Comparison of ENCODE assay signal across 9 cellular contexts in genomic region chr13:96994030-96994848, GRCh38. TPM values are rescaled to one million over a fixed set of nuclear protein-coding genes. Genes with fewer than 3 reads are reported as not detected.
DNase-seq lines count a peak whose midpoint lies in the region; ATAC-seq, FAIRE-seq and TF ChIP-seq lines count a peak whose summit lies in the region.
"Had no signal": no experiment of that assay in that cellular context is flagged by ENCODE, and none has a peak within 500 bp of the region (broad histone marks: within the 10 kb centered on the region; RNA-seq: fewer than 3 reads in every experiment).

Gene OXGR1 (minus strand): TSS chr13:96994476. CDS start chr13:96987759, 6,717 bp downstream.

- H4K20me1 ChIP-seq in K562 (replicated peaks; ENCODE audit: control insufficient read depth, insufficient read depth, low read length): no peaks in the 10 kb centered on the region

- H3K9me1 ChIP-seq in K562 (ENCODE audit: control insufficient read depth, insufficient read depth, low read length): no peaks in the 10 kb centered on the region

- intact Hi-C loops in K562 (cut with micrococcal nuclease): no loop called here
- intact Hi-C loops in spleen (cut with DNase I; ENCODE audit: low total_unique reads): no loop called here

- no peaks in the 10 kb centered on the region for H3K36me3 ChIP-seq in K562 (ENCODE audit: control insufficient read depth, insufficient read depth, low read length)
- no peaks in the 10 kb centered on the region for H3K36me3 ChIP-seq in spleen

- peak within 1 kb of the TSS; percentile 41 for H3K4me2 ChIP-seq in K562 (ENCODE audit: insufficient read depth, low read length)

- no peaks in the 10 kb centered on the region for H3K79me2 ChIP-seq in K562 (ENCODE audit: control insufficient read depth, insufficient read depth, low read length)

- in situ Hi-C loops in K562 (cut with MboI): no loop called here

- DNase-seq in GOT3 (lab: John Stamatoyannopoulos, UW) (peak; percentile 86), K562 (ENCODE audit: extremely low read depth in 1 of 4, low spot score in 3 of 4) (peak; percentile 4 to 7 (median 4)), islet precursor cell (peak; percentile 66), spleen (no peak), H54 (ENCODE audit: insufficient read length, low spot score) (no peak)
- DNase-seq in stimulated activated CD4-positive, alpha-beta T cell treated with anti-CD3 and anti-CD28 coated beads, Interleukin-2, amount 100 ng/mL, for 48 hours: no peak

- no peak for TF ChIP-seq RAD21 in K562 (CRISPR knock-in tag; conservative IDR thresholded peaks at IDR 0.05 in 1 of 2, IDR thresholded peaks at IDR 0.05 in 1 of 2)

- peak within 1 kb of the TSS; percentile 8; the same call in 1 of the 2 replicates for H3K4me3 ChIP-seq in K562
- H3K4me3 ChIP-seq in spleen: peak within 1 kb of the TSS; percentile 6 to 69 (median 34)

- BruUV-seq in K562 (replicated peaks; lab: Mats Ljungman, UMichigan): no TSS peak

- CTCF ChIA-PET in K562 (lab: Yijun Ruan, JAX; ENCODE audit: low intra/inter-chr PET ratio): no interaction called here

- peak within 1 kb of the TSS; percentile 59 for H2AFZ ChIP-seq in K562 (ENCODE audit: low read depth, low read length)

- no peak within 1 kb of the TSS; a peak in 1 of 4 replicates for H3K9ac ChIP-seq in K562 (ENCODE audit: insufficient read depth in 1 of 2, low read depth in 2 of 2, low read length in 2 of 2)

- no peak for TF ChIP-seq EP300 in K562 (IDR thresholded peaks at IDR 0.05; ENCODE audit: low read length)

- FAIRE-seq in K562 (lab: Jason Lieb, UNC) (no peak), H54 (lab: Jason Lieb, UNC) (no peak)
- FAIRE-seq: colon had no signal

- H3K9me3 ChIP-seq in K562 (replicated peaks; ENCODE audit: control insufficient read depth, insufficient read depth, low read depth, low read length) (no peaks in the 10 kb centered on the region), spleen (no peaks in the 10 kb centered on the region)

- no peak for TF ChIP-seq POLR2A in K562 (conservative IDR thresholded peaks at IDR 0.05)
- no peak for TF ChIP-seq POLR2A in spleen (IDR thresholded peaks at IDR 0.05)
- TF ChIP-seq POLR2A in H54 (IDR thresholded peaks at IDR 0.05; ENCODE audit: low read depth, low read length): no peak

- H3K27ac ChIP-seq in K562 (ENCODE audit: extremely low read depth, low read depth, low read length) (no peak within 1 kb of the TSS), spleen (no peak within 1 kb of the TSS)

- TF ChIP-seq CTCF in K562 (IDR thresholded peaks at IDR 0.05 in 2 of 3, conservative IDR thresholded peaks at IDR 0.05 in 1 of 3; ENCODE audit: insufficient read depth in 2 of 3, low read depth in 1 of 3, low read length in 3 of 3) (no peak; a peak in 1 of 6 replicates), spleen (IDR thresholded peaks at IDR 0.05 in 8 of 11, conservative IDR thresholded peaks at IDR 0.05 in 3 of 11) (no peak)

- POLR2A ChIA-PET in K562 (lab: Yijun Ruan, JAX): interaction anchor here (0.8 kb wide), 1 partner anchor 1161 kb away, joined by 3 read pairs; no protein-coding TSS in a partner anchor

- peaks cover 2 to 20% of the 10 kb centered on the region in 2 experiments; a peak in 3 of 5 replicates for H3K27me3 ChIP-seq in K562 (ENCODE audit: control insufficient read depth in 2 of 2, insufficient read depth in 2 of 2, low read length in 2 of 2)
- H3K27me3 ChIP-seq in spleen (replicated peaks in 1 of 7): peaks cover 4 to 45% (median 22%) of the 10 kb centered on the region in 7 donors

- peaks cover 0 to 7% of the 10 kb centered on the region in 2 experiments; a peak in 1 of 5 replicates for H3K4me1 ChIP-seq in K562 (replicated peaks in 1 of 2; ENCODE audit: control insufficient read depth in 2 of 2, insufficient read depth in 2 of 2, low read length in 2 of 2)
- H3K4me1 ChIP-seq in spleen: peaks cover 0 to 17% (median 7%) of the 10 kb centered on the region in 6 donors

- ATAC-seq in K562 (peak; percentile 77), HG02623 (IDR thresholded peaks at IDR 0.05; ENCODE audit: unreplicated experiment) (no peak), GM18873 (IDR thresholded peaks at IDR 0.05; ENCODE audit: low FRiP score, unreplicated experiment) (no peak)

- WGBS in K562 (ENCODE audit: insufficient coverage, low coverage, missing lambda C conversion rate): 5% methylated on average over 10 of the region's 52 CpGs
- 4 to 10% (median 7%) methylated on average over 49 to 52 of the region's 52 CpGs for WGBS in spleen, 5 donors

TF ChIP-seq in K562, 482 proteins besides CTCF, POLR2A, EP300 and RAD21:
- 0 out of 2 replicates have a peak, but pooled peaks have one; percentile 14 for TF ChIP-seq L3MBTL2 (IDR thresholded peaks at IDR 0.05)
- TF ChIP-seq SMARCB1 (IDR thresholded peaks at IDR 0.05; ENCODE audit: insufficient read length, low read depth): no peak
- TF ChIP-seq NFRKB (IDR thresholded peaks at IDR 0.05; ENCODE audit: low read depth): no peak
- TF ChIP-seq SNAPC5 (CRISPR knock-in tag; IDR thresholded peaks at IDR 0.05): no peak
- no peak for TF ChIP-seq ZNF584 (CRISPR knock-in tag; IDR thresholded peaks at IDR 0.05; ENCODE audit: low read depth)
- no peak for TF ChIP-seq TGIF2 (CRISPR knock-in tag; IDR thresholded peaks at IDR 0.05)
- TF ChIP-seq NRF1 (conservative IDR thresholded peaks at IDR 0.05 in 1 of 2, IDR thresholded peaks at IDR 0.05 in 1 of 2): peak; percentile 55 to 60; a peak in 3 of 4 replicates
- no peak for TF ChIP-seq TSC22D4 (tag; IDR thresholded peaks at IDR 0.05)
- TF ChIP-seq POLR2AphosphoS5 (IDR thresholded peaks at IDR 0.05; ENCODE audit: control insufficient read depth, insufficient read depth, low read depth, low read length): no peak

RNA-seq across cellular contexts. Expression of gene OXGR1, which starts in this region (rescaled TPM):
- not detected in 2 replicates for total RNA-seq in K562 (2011; cell fraction: chromatin; rRNA removed; ENCODE audit: low replicate concordance)
- not detected in 2 replicates for total RNA-seq in K562 (2011; cell fraction: nucleolus; rRNA removed)
- total RNA-seq in K562 (2011; cell fraction: nucleoplasm; rRNA removed): not detected in 2 replicates
- total RNA-seq in K562 (2014; rRNA removed) (not detected in 2 replicates), K562 (2014; rRNA removed; fragmentation: Illumina TruSeq; extraction: Trizol) (not detected in 2 replicates), K562 (2015; rRNA removed; fragmentation: Illumina TruSeq; extraction: Trizol) (not detected in 2 replicates), K562 (2021) (not detected in 2 replicates), spleen (under 1 TPM in 4 of 7 donors, not detected in 3; 0.32 to 0.85 (median 0.61) TPM)
- polyA plus RNA-seq in K562 (2011; rRNA removed) (not detected in 2 replicates), K562 (2014; fragmentation: Illumina TruSeq; extraction: Trizol) (not detected in 2 replicates), K562 (2014; fragmentation: Nextera tagmentation; extraction: Ambion mirVana) (under 1 TPM in 1 of 2 experiments, not detected in 1; 0.03 TPM), K562 (2014; rRNA removed) (not detected in 2 replicates), spleen (under 1 TPM; 0.03 to 0.32 (median 0.20) TPM)
- polyA plus RNA-seq in K562 (2011; cell fraction: cytosol; rRNA removed): not detected in 2 replicates
- polyA plus RNA-seq in K562 (2011; cell fraction: nucleus; rRNA removed): not detected in 2 replicates
- not detected in 2 replicates for polyA plus RNA-seq in K562 (2012)
- not detected in 2 replicates for polyA minus RNA-seq in K562 (2011; rRNA and poly(A)+ RNA removed)
- not detected in 2 replicates for polyA minus RNA-seq in K562 (2011; cell fraction: cytosol; rRNA and poly(A)+ RNA removed)
- not detected in 2 replicates for polyA minus RNA-seq in K562 (2011; cell fraction: nucleus; rRNA and poly(A)+ RNA removed)

Comparison
In these comparisons a context has a peak if more than half of its experiments do, and no peak if none do; other contexts are left out.
1. Peak in DNase-seq, ATAC-seq, H3K4me3 ChIP-seq and H3K4me2 ChIP-seq in K562; RNA of the gene not detected or under 1 TPM.
2. DNase-seq: peak in GOT3 (single experiment) and islet precursor cell (single experiment); none in spleen (single experiment), stimulated activated CD4-positive, alpha-beta T cell treated with anti-CD3 and anti-CD28 coated beads, Interleukin-2, amount 100 ng/mL, for 48 hours (0 of 2) and H54 (single experiment).